In the genomic region with DNA sequence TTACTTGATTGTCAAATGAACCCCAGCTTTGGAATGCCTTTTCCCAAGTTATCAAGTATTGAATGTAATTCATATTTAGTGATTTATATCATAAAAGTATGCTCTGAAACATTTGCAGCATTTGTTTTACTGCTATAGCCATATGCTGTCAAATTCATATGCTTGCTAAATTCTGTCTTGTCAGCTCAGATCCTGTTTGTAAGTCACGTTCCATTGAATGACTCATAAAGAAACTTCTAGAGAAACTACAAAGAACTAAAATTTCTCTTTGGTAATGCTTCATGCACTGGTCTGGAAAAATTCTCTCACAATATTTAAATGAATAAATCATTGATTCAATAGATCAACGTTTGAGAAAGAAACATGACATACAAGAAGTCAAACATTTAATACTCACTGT, we compare ENCODE assay signal across 18 cellular contexts.
"Had no signal": no experiment of that assay in that cellular context is flagged by ENCODE, and none has a peak within 500 bp of the region (broad histone marks: within the 10 kb centered on the region; RNA-seq: fewer than 3 reads in every experiment).

No MANE protein-coding gene starts in this region.

- H3K36me3 ChIP-seq: left lung, pancreas, spleen, stomach had no signal

- ATAC-seq: activated naive CD8-positive, alpha-beta T cell treated with anti-CD3 and anti-CD28 coated beads, Interleukin-2, amount 50 U/mL, for 24 hours; activated T-helper 17 cell treated with anti-CD3 and anti-CD28 coated beads, Interleukin-2, amount 50 U/mL, for 72 hours; left lung; naive thymus-derived CD8-positive, alpha-beta T cell; pancreas; sciatic nerve had no signal

- H3K27ac ChIP-seq: dorsolateral prefrontal cortex, left lung, pancreas, spleen, stomach, testis had no signal

- H3K4me3 ChIP-seq: dorsolateral prefrontal cortex, left lung, pancreas, spleen, stomach, testis had no signal

- H3K27me3 ChIP-seq: dorsolateral prefrontal cortex, left lung, pancreas, spleen, stomach, testis had no signal

- H3K9me3 ChIP-seq: pancreas, stomach, testis had no signal

- DNase-seq: activated B cell treated with CpG ODN at 0.5 μM for 24 hours; activated CD4-positive, alpha-beta T cell treated with anti-CD3 and anti-CD28 coated beads, Interleukin-2, amount 10 ng/mL, durations not matched to agents 7 days and 5 days; activated naive CD4-positive, alpha-beta T cell treated with anti-CD3 and anti-CD28 coated beads for 36 hours; activated naive CD8-positive, alpha-beta T cell treated with anti-CD3 and anti-CD28 coated beads, Interleukin-2, amount 50 U/mL, for 24 hours; dorsolateral prefrontal cortex; endodermal cell; glutamatergic neuron; hypothalamus; kidney; left lung; naive thymus-derived CD8-positive, alpha-beta T cell; pancreas; spleen; stimulated activated CD4-positive, alpha-beta T cell treated with anti-CD3 and anti-CD28 coated beads, Interleukin-1b, Interleukin-23, amount 100 ng/mL, for 48 hours; stomach; testis had no signal

- H3K4me1 ChIP-seq: left lung, pancreas, spleen, stomach, testis had no signal
